In genomic region chr10:133239990-133240389, GRCh38 we compare ENCODE assay signal across 6 cellular contexts. TPM values are rescaled to one million over a fixed set of nuclear protein-coding genes. Genes with fewer than 3 reads are reported as not detected.
"Had no signal": no experiment of that assay in that cellular context is flagged by ENCODE, and none has a peak within 500 bp of the region (broad histone marks: within the 10 kb centered on the region; RNA-seq: fewer than 3 reads in every experiment).

No MANE protein-coding gene starts in this region.

- H3K9me3 Mint-ChIP-seq: GM23338, H9 had no signal

- H3K27ac Mint-ChIP-seq: GM23338, H9 had no signal

- DNase-seq: H9, HCEC 1CT, IMR-90 had no signal

- H2AFZ ChIP-seq: GM23338 had no signal

- H3K4me3 Mint-ChIP-seq: H9 had no signal

- H3K4me3 ChIP-seq: GM23338, K562 had no signal

- ATAC-seq: GM23338, K562 had no signal

RNA-seq across cellular contexts. Expression of gene VENTX, which starts 2.3 kb away (rescaled TPM):
- total RNA-seq: HT-29, IMR-90 had no signal
- polyA plus RNA-seq: IMR-90 had no signal

RNA-seq across cellular contexts. Expression of gene UTF1, which starts 10.0 kb away (rescaled TPM):
- total RNA-seq: HT-29, IMR-90 had no signal
- polyA plus RNA-seq: IMR-90 had no signal
